Comparison of ENCODE assay signal across 8 cellular contexts in genomic region chr1:167617100-167617949, GRCh38. TPM values are rescaled to one million over a fixed set of nuclear protein-coding genes. Genes with fewer than 3 reads are reported as not detected.
A peak's percentile ranks its signal among the peaks of the same experiment; 100 is the strongest.
DNase-seq lines count a peak whose midpoint lies in the region; ATAC-seq and TF ChIP-seq lines count a peak whose summit lies in the region.

No MANE protein-coding gene starts in this region.

- peak; percentile 28 for DNase-seq in AG10803 (ENCODE audit: low read depth)
- no peak for DNase-seq in activated T-helper 2 cell treated with anti-CD3 and anti-CD28 coated beads, Interferon-gamma antibody, Interleukin-2, Interleukin-4, amounts not matched to agents 10 μg/mL and 5 μg/mL and 100 μg/mL, durations not matched to agents 14 hours and 24 hours and 36 hours (ENCODE audit: low spot score)
- no peak for DNase-seq in hepatocyte (ENCODE audit: low spot score)
- no peak for DNase-seq in stimulated activated effector memory CD8-positive, alpha-beta T cell treated with anti-CD3 and anti-CD28 coated beads, Interleukin-12 subunit alpha, Interleukin-12 subunit beta, amount 100 ng/mL, for 72 hours (ENCODE audit: low spot score in 2 of 2)
- no peak for DNase-seq in dedifferentiated amniotic fluid mesenchymal stem cell (ENCODE audit: extremely low spot score)

- H3K79me2 ChIP-seq in hepatocyte = no peaks in the 10 kb centered on the region

- H3K27ac Mint-ChIP-seq in activated T-helper 2 cell treated with anti-CD3 and anti-CD28 coated beads, Interferon-gamma antibody, Interleukin-2, Interleukin-4, amounts not matched to agents 10 μg/mL and 5 μg/mL and 100 μg/mL, durations not matched to agents 14 hours and 24 hours and 36 hours = peak overlapping the region; percentile 91
- H3K27ac Mint-ChIP-seq in stimulated activated effector memory CD8-positive, alpha-beta T cell treated with anti-CD3 and anti-CD28 coated beads, Interleukin-12 subunit alpha, Interleukin-12 subunit beta, amount 100 ng/mL, for 72 hours = peak overlapping the region; percentile 43

- peak overlapping the region; percentile 74 for H3K4me3 Mint-ChIP-seq in activated T-helper 2 cell treated with anti-CD3 and anti-CD28 coated beads, Interferon-gamma antibody, Interleukin-2, Interleukin-4, amounts not matched to agents 10 μg/mL and 5 μg/mL and 100 μg/mL, durations not matched to agents 14 hours and 24 hours and 36 hours (ENCODE audit: low read depth)
- peak overlapping the region; percentile 47 for H3K4me3 Mint-ChIP-seq in stimulated activated effector memory CD8-positive, alpha-beta T cell treated with anti-CD3 and anti-CD28 coated beads, Interleukin-12 subunit alpha, Interleukin-12 subunit beta, amount 100 ng/mL, for 72 hours

- H3K36me3 ChIP-seq in hepatocyte (replicated peaks; ENCODE audit: insufficient read depth, low read depth) = no peaks in the 10 kb centered on the region

- H4K20me1 ChIP-seq in hepatocyte (ENCODE audit: insufficient read depth, poor library complexity, severe bottlenecking) = no peaks in the 10 kb centered on the region

- no peaks in the 10 kb centered on the region for H3K27me3 Mint-ChIP-seq in activated T-helper 2 cell treated with anti-CD3 and anti-CD28 coated beads, Interferon-gamma antibody, Interleukin-2, Interleukin-4, amounts not matched to agents 10 μg/mL and 5 μg/mL and 100 μg/mL, durations not matched to agents 14 hours and 24 hours and 36 hours (ENCODE audit: low read depth)

- peaks cover 14% of the 10 kb centered on the region for H3K9me3 Mint-ChIP-seq in activated T-helper 2 cell treated with anti-CD3 and anti-CD28 coated beads, Interferon-gamma antibody, Interleukin-2, Interleukin-4, amounts not matched to agents 10 μg/mL and 5 μg/mL and 100 μg/mL, durations not matched to agents 14 hours and 24 hours and 36 hours
- H3K9me3 Mint-ChIP-seq in stimulated activated effector memory CD8-positive, alpha-beta T cell treated with anti-CD3 and anti-CD28 coated beads, Interleukin-12 subunit alpha, Interleukin-12 subunit beta, amount 100 ng/mL, for 72 hours = no peaks in the 10 kb centered on the region

- H3K9me3 ChIP-seq in hepatocyte (ENCODE audit: low read depth) = peaks cover 5% of the 10 kb centered on the region

- no peak for TF ChIP-seq CTCF in AG10803 (conservative IDR thresholded peaks at IDR 0.05; ENCODE audit: low read length)
- TF ChIP-seq CTCF in hepatocyte (IDR thresholded peaks at IDR 0.05; ENCODE audit: poor library complexity) = no peak

- no peaks in the 10 kb centered on the region for H3K4me1 ChIP-seq in hepatocyte (ENCODE audit: insufficient read depth)

- no peaks in the 10 kb centered on the region for H3K27me3 ChIP-seq in hepatocyte

- H3K4me2 ChIP-seq in hepatocyte = peak overlapping the region; percentile 6

- H3K27ac ChIP-seq in hepatocyte = peak overlapping the region; percentile 25

- H2AFZ ChIP-seq in hepatocyte = peak overlapping the region; percentile 19

- H3K4me3 ChIP-seq in AG10803 (ENCODE audit: low read length) (no peak overlapping the region), hepatocyte (no peak overlapping the region)

- H3K36me3 Mint-ChIP-seq in activated T-helper 2 cell treated with anti-CD3 and anti-CD28 coated beads, Interferon-gamma antibody, Interleukin-2, Interleukin-4, amounts not matched to agents 10 μg/mL and 5 μg/mL and 100 μg/mL, durations not matched to agents 14 hours and 24 hours and 36 hours (ENCODE audit: low read depth) = peaks cover 17% of the 10 kb centered on the region
- H3K36me3 Mint-ChIP-seq in stimulated activated effector memory CD8-positive, alpha-beta T cell treated with anti-CD3 and anti-CD28 coated beads, Interleukin-12 subunit alpha, Interleukin-12 subunit beta, amount 100 ng/mL, for 72 hours = no peaks in the 10 kb centered on the region

- intact Hi-C loops in activated T-helper 2 cell treated with anti-CD3 and anti-CD28 coated beads, Interferon-gamma antibody, Interleukin-2, Interleukin-4, amounts not matched to agents 10 μg/mL and 5 μg/mL and 100 μg/mL, durations not matched to agents 14 hours and 24 hours and 36 hours (cut with micrococcal nuclease) = loop anchor here (1.0 to 2.0 kb wide), 2 partner anchors 16 to 19 kb away; no protein-coding TSS in a partner anchor

- H3K9me2 ChIP-seq in hepatocyte (replicated peaks; ENCODE audit: insufficient read depth) = no peaks in the 10 kb centered on the region

- ATAC-seq in GM19328 (IDR thresholded peaks at IDR 0.05; ENCODE audit: unreplicated experiment) = peak; percentile 67
- peak; percentile 47 for ATAC-seq in HG03558 (IDR thresholded peaks at IDR 0.05; ENCODE audit: extremely low read depth, unreplicated experiment)
- ATAC-seq in stimulated activated effector memory CD8-positive, alpha-beta T cell treated with anti-CD3 and anti-CD28 coated beads, Interleukin-12 subunit alpha, Interleukin-12 subunit beta, amount 100 ng/mL, for 72 hours = peak; percentile 63
- ATAC-seq in GM18870 (IDR thresholded peaks at IDR 0.05; ENCODE audit: unreplicated experiment) = no peak

- peaks cover 52% of the 10 kb centered on the region for H3K4me1 Mint-ChIP-seq in activated T-helper 2 cell treated with anti-CD3 and anti-CD28 coated beads, Interferon-gamma antibody, Interleukin-2, Interleukin-4, amounts not matched to agents 10 μg/mL and 5 μg/mL and 100 μg/mL, durations not matched to agents 14 hours and 24 hours and 36 hours (ENCODE audit: low read depth)
- peaks cover 36% of the 10 kb centered on the region for H3K4me1 Mint-ChIP-seq in stimulated activated effector memory CD8-positive, alpha-beta T cell treated with anti-CD3 and anti-CD28 coated beads, Interleukin-12 subunit alpha, Interleukin-12 subunit beta, amount 100 ng/mL, for 72 hours

- WGBS in hepatocyte (ENCODE audit: low lambda C conversion rate, missing lambda C conversion rate) = 37% methylated on average over 7 of the region's 7 CpGs

RNA-seq across cellular contexts. Expression of gene RCSD1, which starts 12.7 kb away (rescaled TPM):
- 84.9 and 91.9 TPM in 2 replicates for total RNA-seq in activated T-helper 2 cell treated with anti-CD3 and anti-CD28 coated beads, Interferon-gamma antibody, Interleukin-2, Interleukin-4, amounts not matched to agents 10 μg/mL and 5 μg/mL and 100 μg/mL, durations not matched to agents 14 hours and 24 hours and 36 hours
- 0.80 and 0.92 TPM in 2 replicates for total RNA-seq in hepatocyte
- 0.77 TPM in 1 of 2 replicates, not detected in the other for polyA plus RNA-seq in hepatocyte

Comparison
In these comparisons a context has a peak if more than half of its experiments do, and no peak if none do; other contexts are left out.
1. RNA of gene RCSD1, which starts 12.7 kb away (total RNA-seq): 84.9 to 91.9 TPM in activated T-helper 2 cell treated with anti-CD3 and anti-CD28 coated beads, Interferon-gamma antibody, Interleukin-2, Interleukin-4, amounts not matched to agents 10 μg/mL and 5 μg/mL and 100 μg/mL, durations not matched to agents 14 hours and 24 hours and 36 hours; 0.80 to 0.92 TPM in hepatocyte; every median in the first group is over 10 times any median in the second.